ENCODE assay signal across 10 cellular contexts in genomic region chr1:56472860-56473259, GRCh38.
DNase-seq lines count a peak whose midpoint lies in the region; ATAC-seq and TF ChIP-seq lines count a peak whose summit lies in the region.
"Had no signal": no experiment of that assay in that cellular context is flagged by ENCODE, and none has a peak within 500 bp of the region (broad histone marks: within the 10 kb centered on the region; RNA-seq: fewer than 3 reads in every experiment).

No MANE protein-coding gene starts in this region.

- H3K4me1 ChIP-seq in BLaER1 treated with 17β-estradiol and CSF1 and Interleukin-3, amounts not matched to agents 10 nM and 100 nM: peaks cover 7 to 36% (median 12%) of the 10 kb centered on the region in 10 experiments
- peaks cover 54% of the 10 kb centered on the region for H3K4me1 ChIP-seq in OCI-LY3 (ENCODE audit: low read length)

- H3K27ac ChIP-seq in BLaER1 treated with 17β-estradiol and CSF1 and Interleukin-3, amounts not matched to agents 10 nM and 100 nM: no peak overlapping the region
- no peak overlapping the region for H3K27ac ChIP-seq in OCI-LY3 (ENCODE audit: low read length)

- no peak overlapping the region for H3K4me3 ChIP-seq in BLaER1 treated with 17β-estradiol and CSF1 and Interleukin-3, amounts not matched to agents 10 nM and 100 nM
- peak overlapping the region; percentile 27; the same call in 1 of the 2 replicates for H3K4me3 ChIP-seq in OCI-LY3 (ENCODE audit: low read length)

- H4K20me1 ChIP-seq in BLaER1 treated with 17β-estradiol and CSF1 and Interleukin-3, amounts not matched to agents 10 nM and 100 nM: no peaks in the 10 kb centered on the region
- H4K20me1 ChIP-seq in OCI-LY3 (ENCODE audit: insufficient read depth, low read length): peaks cover 10% of the 10 kb centered on the region

- no peaks in the 10 kb centered on the region for H3K36me3 ChIP-seq in BLaER1 treated with 17β-estradiol and CSF1 and Interleukin-3, amounts not matched to agents 10 nM and 100 nM
- H3K36me3 ChIP-seq in OCI-LY3 (replicated peaks; ENCODE audit: low read depth, low read length): no peaks in the 10 kb centered on the region

- TF ChIP-seq CTCF in OCI-LY3 (IDR thresholded peaks at IDR 0.05; ENCODE audit: low read depth, low read length): no peak

- no peaks in the 10 kb centered on the region for H3K79me2 ChIP-seq in OCI-LY3 (ENCODE audit: low read length)

- DNase-seq in AG08396 (ENCODE audit: low spot score) (no peak), NCI-H510A (lab: John Stamatoyannopoulos, UW) (no peak), RKO (ENCODE audit: low spot score) (no peak), NCI-H748 treated with DMSO at 0.1 percent for 48 hours (lab: John Stamatoyannopoulos, UW) (no peak)
- DNase-seq: activated CD4-positive, alpha-beta T cell treated with anti-CD3 and anti-CD28 coated beads, Interleukin-2, amount 10 ng/mL, durations not matched to agents 24 days and 14 days; GOT3 had no signal

- no peak overlapping the region for H2AFZ ChIP-seq in OCI-LY3 (ENCODE audit: low read depth, low read length)

- ATAC-seq in GM19395 (IDR thresholded peaks at IDR 0.05; ENCODE audit: unreplicated experiment) (peak; percentile 86), HG03064 (IDR thresholded peaks at IDR 0.05; ENCODE audit: low read depth, unreplicated experiment) (peak; percentile 61)

- H3K27me3 ChIP-seq in BLaER1 treated with 17β-estradiol and CSF1 and Interleukin-3, amounts not matched to agents 10 nM and 100 nM: peaks cover 24 to 55% (median 30%) of the 10 kb centered on the region in 11 experiments
- peaks cover 42% of the 10 kb centered on the region for H3K27me3 ChIP-seq in OCI-LY3 (ENCODE audit: low read depth, low read length)

- no peaks in the 10 kb centered on the region for H3K9me3 ChIP-seq in BLaER1 treated with 17β-estradiol and CSF1 and Interleukin-3, amounts not matched to agents 10 nM and 100 nM (replicated peaks in 1 of 11)
- no peaks in the 10 kb centered on the region for H3K9me3 ChIP-seq in OCI-LY3 (ENCODE audit: insufficient read depth, low read length)

- no peak overlapping the region for H3K9ac ChIP-seq in BLaER1 treated with 17β-estradiol and CSF1 and Interleukin-3, amounts not matched to agents 10 nM and 100 nM
- no peak overlapping the region for H3K9ac ChIP-seq in OCI-LY3 (ENCODE audit: low read length)

- peak overlapping the region; percentile 35 to 80 (median 59) for H3K4me2 ChIP-seq in BLaER1 treated with 17β-estradiol and CSF1 and Interleukin-3, amounts not matched to agents 10 nM and 100 nM
- peak overlapping the region; percentile 68 for H3K4me2 ChIP-seq in OCI-LY3 (ENCODE audit: low read length)
